Comparison of ENCODE assay signal across 19 cellular contexts in genomic region chr9:126162611-126163381, GRCh38.
DNase-seq lines count a peak whose midpoint lies in the region; ATAC-seq and TF ChIP-seq lines count a peak whose summit lies in the region.
"Had no signal": no experiment of that assay in that cellular context is flagged by ENCODE, and none has a peak within 500 bp of the region (broad histone marks: within the 10 kb centered on the region; RNA-seq: fewer than 3 reads in every experiment).

No MANE protein-coding gene starts in this region.

- CTCF ChIA-PET in activated CD8-positive, alpha-beta memory T cell treated with anti-CD3 and anti-CD28 coated beads, Interleukin-2, amount 10 ng/mL, durations not matched to agents 7 days and 5 days (lab: Charles Lee), result interaction anchor here (1.0 kb wide), 1 partner anchor 755 kb away, joined by 3 read pairs; no protein-coding TSS in a partner anchor
- CTCF ChIA-PET in activated naive CD4-positive, alpha-beta T cell treated with anti-CD3 and anti-CD28 coated beads, Interleukin-2, amount 10 ng/mL, durations not matched to agents 7 days and 5 days (lab: Charles Lee), result interaction anchor here (0.6 kb wide), 1 partner anchor 17 kb away, joined by 3 read pairs; no protein-coding TSS in a partner anchor

- no peaks in the 10 kb centered on the region for H3K4me1 ChIP-seq in stomach

- no peak for ATAC-seq in activated CD8-positive, alpha-beta memory T cell treated with anti-CD3 and anti-CD28 coated beads, Interleukin-2, amount 10 ng/mL, durations not matched to agents 7 days and 5 days
- ATAC-seq in left lobe of liver, result no peak
- ATAC-seq: PC-3 had no signal

- peaks cover 15% of the 10 kb centered on the region for H3K27me3 Mint-ChIP-seq in activated CD8-positive, alpha-beta memory T cell treated with anti-CD3 and anti-CD28 coated beads, Interleukin-2, amount 10 ng/mL, durations not matched to agents 7 days and 5 days
- peaks cover 21% of the 10 kb centered on the region for H3K27me3 Mint-ChIP-seq in activated naive CD4-positive, alpha-beta T cell treated with anti-CD3 and anti-CD28 coated beads, Interleukin-2, amount 10 ng/mL, durations not matched to agents 7 days and 5 days

- H3K27me3 ChIP-seq in stomach, result peaks cover 0 to 51% (median 0%) of the 10 kb centered on the region in 3 donors

- H3K9me3 ChIP-seq in stomach, result no peaks in the 10 kb centered on the region

- no peaks in the 10 kb centered on the region for H3K9me3 Mint-ChIP-seq in activated CD8-positive, alpha-beta memory T cell treated with anti-CD3 and anti-CD28 coated beads, Interleukin-2, amount 10 ng/mL, durations not matched to agents 7 days and 5 days (ENCODE audit: low read depth)
- H3K9me3 Mint-ChIP-seq in activated naive CD4-positive, alpha-beta T cell treated with anti-CD3 and anti-CD28 coated beads, Interleukin-2, amount 10 ng/mL, durations not matched to agents 7 days and 5 days, result no peaks in the 10 kb centered on the region

- no peaks in the 10 kb centered on the region for H3K4me1 Mint-ChIP-seq in activated CD8-positive, alpha-beta memory T cell treated with anti-CD3 and anti-CD28 coated beads, Interleukin-2, amount 10 ng/mL, durations not matched to agents 7 days and 5 days
- no peaks in the 10 kb centered on the region for H3K4me1 Mint-ChIP-seq in activated naive CD4-positive, alpha-beta T cell treated with anti-CD3 and anti-CD28 coated beads, Interleukin-2, amount 10 ng/mL, durations not matched to agents 7 days and 5 days

- TF ChIP-seq EP300 in stomach (IDR thresholded peaks at IDR 0.05), result no peak

- no peak for TF ChIP-seq POLR2A in stomach (IDR thresholded peaks at IDR 0.05)

- no peak overlapping the region for H3K4me3 ChIP-seq in stomach

- no peak overlapping the region for H3K4me3 Mint-ChIP-seq in activated CD8-positive, alpha-beta memory T cell treated with anti-CD3 and anti-CD28 coated beads, Interleukin-2, amount 10 ng/mL, durations not matched to agents 7 days and 5 days
- no peak overlapping the region for H3K4me3 Mint-ChIP-seq in activated naive CD4-positive, alpha-beta T cell treated with anti-CD3 and anti-CD28 coated beads, Interleukin-2, amount 10 ng/mL, durations not matched to agents 7 days and 5 days

- no peak overlapping the region for H3K27ac Mint-ChIP-seq in activated CD8-positive, alpha-beta memory T cell treated with anti-CD3 and anti-CD28 coated beads, Interleukin-2, amount 10 ng/mL, durations not matched to agents 7 days and 5 days
- no peak overlapping the region for H3K27ac Mint-ChIP-seq in activated naive CD4-positive, alpha-beta T cell treated with anti-CD3 and anti-CD28 coated beads, Interleukin-2, amount 10 ng/mL, durations not matched to agents 7 days and 5 days

- H3K36me3 Mint-ChIP-seq in activated CD8-positive, alpha-beta memory T cell treated with anti-CD3 and anti-CD28 coated beads, Interleukin-2, amount 10 ng/mL, durations not matched to agents 7 days and 5 days, result no peaks in the 10 kb centered on the region
- H3K36me3 Mint-ChIP-seq in activated naive CD4-positive, alpha-beta T cell treated with anti-CD3 and anti-CD28 coated beads, Interleukin-2, amount 10 ng/mL, durations not matched to agents 7 days and 5 days, result no peaks in the 10 kb centered on the region

- intact Hi-C loops in stomach (cut with DNase I; ENCODE audit: low total_unique reads), result no loop called here

- TF ChIP-seq CTCF in stomach (IDR thresholded peaks at IDR 0.05), result no peak

- no peaks in the 10 kb centered on the region for H3K36me3 ChIP-seq in stomach

- peak; percentile 26 for DNase-seq in activated CD8-positive, alpha-beta memory T cell treated with anti-CD3 and anti-CD28 coated beads for 24 hours
- no peak for DNase-seq in activated CD8-positive, alpha-beta memory T cell treated with anti-CD3 and anti-CD28 coated beads, Interleukin-2, amount 10 ng/mL, durations not matched to agents 7 days and 5 days
- DNase-seq in GM03348 (ENCODE audit: low spot score) (peak; percentile 3), left lobe of liver (ENCODE audit: low spot score) (peak; percentile 32), stomach (peak; percentile 15), NCI-H2107 (lab: John Stamatoyannopoulos, UW) (no peak), NCI-H2029 treated with DMSO at 0.1 percent for 48 hours (lab: John Stamatoyannopoulos, UW) (no peak)
- DNase-seq in activated naive CD4-positive, alpha-beta T cell treated with anti-CD3 and anti-CD28 coated beads, Interleukin-2, amount 10 ng/mL, durations not matched to agents 7 days and 5 days, result no peak
- DNase-seq: DMS 273 treated with DMSO at 0.1 percent for 48 hours, GF-D8, NCI-H1048, NCI-H1436 treated with DMSO at 0.1 percent for 48 hours, NCI-H2081, NCI-H510A, NCI-H774, PC-3 had no signal

- WGBS in stomach, 5 donors, result 84 to 92% (median 88%) methylated on average over 13 to 18 of the region's 18 CpGs

- H3K27ac ChIP-seq in stomach, result no peak overlapping the region
- H3K27ac ChIP-seq: C4-2B, KMS-11, RWPE1 had no signal

Comparison
In these comparisons a context has a peak if more than half of its experiments do, and no peak if none do; other contexts are left out.
1. DNase-seq: peak in activated CD8-positive, alpha-beta memory T cell treated with anti-CD3 and anti-CD28 coated beads for 24 hours (single experiment), GM03348 (single experiment), left lobe of liver (single experiment) and stomach (single experiment); none in activated CD8-positive, alpha-beta memory T cell treated with anti-CD3 and anti-CD28 coated beads, Interleukin-2, amount 10 ng/mL, durations not matched to agents 7 days and 5 days (single experiment), NCI-H2107 (single experiment), NCI-H2029 treated with DMSO at 0.1 percent for 48 hours (single experiment) and activated naive CD4-positive, alpha-beta T cell treated with anti-CD3 and anti-CD28 coated beads, Interleukin-2, amount 10 ng/mL, durations not matched to agents 7 days and 5 days (single experiment).